1 cellular context compared by ENCODE assay signal in the genomic region with DNA sequence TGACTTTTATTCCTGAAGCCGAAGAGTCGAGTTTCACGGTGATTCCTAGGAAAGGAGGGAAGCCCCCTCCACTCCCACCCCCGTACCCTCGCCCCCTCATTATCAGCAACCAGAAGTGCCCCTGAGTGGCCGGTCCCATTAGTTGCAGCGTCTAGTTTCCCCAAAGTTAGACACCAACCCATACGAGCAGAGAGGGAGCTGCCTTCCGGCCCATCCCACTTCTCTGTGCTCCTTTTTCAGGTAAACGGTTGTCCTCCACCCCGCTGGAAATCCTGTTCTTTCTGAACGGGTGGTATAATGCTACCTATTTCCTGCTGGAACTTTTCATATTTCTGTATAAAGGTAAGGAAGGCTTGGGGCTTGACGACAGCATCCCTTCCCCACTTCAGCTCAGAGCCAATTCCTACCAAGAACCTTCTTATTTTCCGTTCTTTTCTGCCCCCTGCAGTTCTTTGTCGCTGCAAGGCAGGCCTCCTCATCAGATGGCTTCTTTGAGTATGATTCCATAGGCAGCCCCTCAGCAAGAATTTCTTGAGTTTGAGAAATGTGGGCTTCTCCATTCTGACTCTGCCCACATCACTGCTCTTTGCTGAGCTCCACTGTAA.
TF ChIP-seq lines count a peak whose summit lies in the region.

No MANE protein-coding gene starts in this region.

TF ChIP-seq in WTC11, 78 proteins besides CTCF, POLR2A, EP300 and RAD21 (continued from another document):
- TF ChIP-seq, protein P1, sequence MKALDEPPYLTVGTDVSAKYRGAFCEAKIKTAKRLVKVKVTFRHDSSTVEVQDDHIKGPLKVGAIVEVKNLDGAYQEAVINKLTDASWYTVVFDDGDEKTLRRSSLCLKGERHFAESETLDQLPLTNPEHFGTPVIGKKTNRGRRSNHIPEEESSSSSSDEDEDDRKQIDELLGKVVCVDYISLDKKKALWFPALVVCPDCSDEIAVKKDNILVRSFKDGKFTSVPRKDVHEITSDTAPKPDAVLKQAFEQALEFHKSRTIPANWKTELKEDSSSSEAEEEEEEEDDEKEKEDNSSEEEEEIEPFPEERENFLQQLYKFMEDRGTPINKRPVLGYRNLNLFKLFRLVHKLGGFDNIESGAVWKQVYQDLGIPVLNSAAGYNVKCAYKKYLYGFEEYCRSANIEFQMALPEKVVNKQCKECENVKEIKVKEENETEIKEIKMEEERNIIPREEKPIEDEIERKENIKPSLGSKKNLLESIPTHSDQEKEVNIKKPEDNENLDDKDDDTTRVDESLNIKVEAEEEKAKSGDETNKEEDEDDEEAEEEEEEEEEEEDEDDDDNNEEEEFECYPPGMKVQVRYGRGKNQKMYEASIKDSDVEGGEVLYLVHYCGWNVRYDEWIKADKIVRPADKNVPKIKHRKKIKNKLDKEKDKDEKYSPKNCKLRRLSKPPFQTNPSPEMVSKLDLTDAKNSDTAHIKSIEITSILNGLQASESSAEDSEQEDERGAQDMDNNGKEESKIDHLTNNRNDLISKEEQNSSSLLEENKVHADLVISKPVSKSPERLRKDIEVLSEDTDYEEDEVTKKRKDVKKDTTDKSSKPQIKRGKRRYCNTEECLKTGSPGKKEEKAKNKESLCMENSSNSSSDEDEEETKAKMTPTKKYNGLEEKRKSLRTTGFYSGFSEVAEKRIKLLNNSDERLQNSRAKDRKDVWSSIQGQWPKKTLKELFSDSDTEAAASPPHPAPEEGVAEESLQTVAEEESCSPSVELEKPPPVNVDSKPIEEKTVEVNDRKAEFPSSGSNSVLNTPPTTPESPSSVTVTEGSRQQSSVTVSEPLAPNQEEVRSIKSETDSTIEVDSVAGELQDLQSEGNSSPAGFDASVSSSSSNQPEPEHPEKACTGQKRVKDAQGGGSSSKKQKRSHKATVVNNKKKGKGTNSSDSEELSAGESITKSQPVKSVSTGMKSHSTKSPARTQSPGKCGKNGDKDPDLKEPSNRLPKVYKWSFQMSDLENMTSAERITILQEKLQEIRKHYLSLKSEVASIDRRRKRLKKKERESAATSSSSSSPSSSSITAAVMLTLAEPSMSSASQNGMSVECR (CRISPR knock-in tag; IDR thresholded peaks at IDR 0.05; ENCODE audit: borderline replicate concordance) = no peak
- TF ChIP-seq, protein P2, sequence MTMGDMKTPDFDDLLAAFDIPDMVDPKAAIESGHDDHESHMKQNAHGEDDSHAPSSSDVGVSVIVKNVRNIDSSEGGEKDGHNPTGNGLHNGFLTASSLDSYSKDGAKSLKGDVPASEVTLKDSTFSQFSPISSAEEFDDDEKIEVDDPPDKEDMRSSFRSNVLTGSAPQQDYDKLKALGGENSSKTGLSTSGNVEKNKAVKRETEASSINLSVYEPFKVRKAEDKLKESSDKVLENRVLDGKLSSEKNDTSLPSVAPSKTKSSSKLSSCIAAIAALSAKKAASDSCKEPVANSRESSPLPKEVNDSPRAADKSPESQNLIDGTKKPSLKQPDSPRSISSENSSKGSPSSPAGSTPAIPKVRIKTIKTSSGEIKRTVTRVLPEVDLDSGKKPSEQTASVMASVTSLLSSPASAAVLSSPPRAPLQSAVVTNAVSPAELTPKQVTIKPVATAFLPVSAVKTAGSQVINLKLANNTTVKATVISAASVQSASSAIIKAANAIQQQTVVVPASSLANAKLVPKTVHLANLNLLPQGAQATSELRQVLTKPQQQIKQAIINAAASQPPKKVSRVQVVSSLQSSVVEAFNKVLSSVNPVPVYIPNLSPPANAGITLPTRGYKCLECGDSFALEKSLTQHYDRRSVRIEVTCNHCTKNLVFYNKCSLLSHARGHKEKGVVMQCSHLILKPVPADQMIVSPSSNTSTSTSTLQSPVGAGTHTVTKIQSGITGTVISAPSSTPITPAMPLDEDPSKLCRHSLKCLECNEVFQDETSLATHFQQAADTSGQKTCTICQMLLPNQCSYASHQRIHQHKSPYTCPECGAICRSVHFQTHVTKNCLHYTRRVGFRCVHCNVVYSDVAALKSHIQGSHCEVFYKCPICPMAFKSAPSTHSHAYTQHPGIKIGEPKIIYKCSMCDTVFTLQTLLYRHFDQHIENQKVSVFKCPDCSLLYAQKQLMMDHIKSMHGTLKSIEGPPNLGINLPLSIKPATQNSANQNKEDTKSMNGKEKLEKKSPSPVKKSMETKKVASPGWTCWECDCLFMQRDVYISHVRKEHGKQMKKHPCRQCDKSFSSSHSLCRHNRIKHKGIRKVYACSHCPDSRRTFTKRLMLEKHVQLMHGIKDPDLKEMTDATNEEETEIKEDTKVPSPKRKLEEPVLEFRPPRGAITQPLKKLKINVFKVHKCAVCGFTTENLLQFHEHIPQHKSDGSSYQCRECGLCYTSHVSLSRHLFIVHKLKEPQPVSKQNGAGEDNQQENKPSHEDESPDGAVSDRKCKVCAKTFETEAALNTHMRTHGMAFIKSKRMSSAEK (CRISPR knock-in tag; IDR thresholded peaks at IDR 0.05; ENCODE audit: borderline replicate concordance) = no peak
- no peak for TF ChIP-seq TCF7 (CRISPR knock-in tag; IDR thresholded peaks at IDR 0.05; ENCODE audit: low read depth)
- TF ChIP-seq ZBTB21 (CRISPR knock-in tag; IDR thresholded peaks at IDR 0.05; ENCODE audit: borderline replicate concordance) = no peak
